In the genomic region with DNA sequence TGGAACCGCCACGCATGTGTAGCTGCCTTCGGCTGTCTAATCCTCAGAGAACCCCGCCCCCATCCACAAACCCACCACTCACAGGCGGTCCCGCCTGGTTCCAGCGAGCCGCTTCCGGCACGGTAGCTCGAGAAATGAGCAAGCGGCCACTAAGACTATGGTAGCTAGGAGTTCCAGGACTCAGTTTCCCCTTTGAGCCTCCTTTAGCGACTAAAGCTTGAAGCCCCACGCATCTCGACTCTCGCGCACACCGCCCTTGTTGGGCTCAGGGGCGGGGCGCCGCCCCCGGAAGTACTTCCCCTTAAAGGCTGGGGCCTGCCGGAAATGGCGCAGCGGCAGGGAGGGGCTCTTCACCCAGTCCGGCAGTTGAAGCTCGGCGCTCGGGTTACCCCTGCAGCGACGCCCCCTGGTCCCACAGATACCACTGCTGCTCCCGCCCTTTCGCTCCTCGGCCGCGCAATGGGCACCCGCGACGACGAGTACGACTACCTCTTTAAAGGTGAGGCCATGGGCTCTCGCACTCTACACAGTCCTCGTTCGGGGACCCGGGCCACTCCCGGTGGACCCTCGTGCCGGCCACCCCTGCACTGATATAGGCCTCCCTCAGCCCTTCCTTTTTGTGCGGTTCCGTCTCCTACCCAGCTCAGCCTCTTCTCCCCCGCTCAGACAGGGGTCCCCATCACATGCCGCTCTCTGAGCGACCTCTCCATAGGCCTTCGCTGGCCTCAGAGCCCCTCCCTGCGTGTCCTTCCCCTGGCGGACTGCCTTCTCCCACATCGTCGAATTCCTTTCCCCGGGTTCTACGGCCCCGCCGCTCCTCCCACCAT, we compare ENCODE assay signal across 1 cellular context.
TF ChIP-seq lines count a peak whose summit lies in the region.

A gene (plus strand): TSS at position 365 of the 827 bp plus-strand sequence. CDS start 95 bp downstream, at position 460.

TF ChIP-seq in HepG2, 621 proteins besides CTCF, POLR2A, EP300 and RAD21 (continued from another document and continues in another):
- TF ChIP-seq, protein P1, sequence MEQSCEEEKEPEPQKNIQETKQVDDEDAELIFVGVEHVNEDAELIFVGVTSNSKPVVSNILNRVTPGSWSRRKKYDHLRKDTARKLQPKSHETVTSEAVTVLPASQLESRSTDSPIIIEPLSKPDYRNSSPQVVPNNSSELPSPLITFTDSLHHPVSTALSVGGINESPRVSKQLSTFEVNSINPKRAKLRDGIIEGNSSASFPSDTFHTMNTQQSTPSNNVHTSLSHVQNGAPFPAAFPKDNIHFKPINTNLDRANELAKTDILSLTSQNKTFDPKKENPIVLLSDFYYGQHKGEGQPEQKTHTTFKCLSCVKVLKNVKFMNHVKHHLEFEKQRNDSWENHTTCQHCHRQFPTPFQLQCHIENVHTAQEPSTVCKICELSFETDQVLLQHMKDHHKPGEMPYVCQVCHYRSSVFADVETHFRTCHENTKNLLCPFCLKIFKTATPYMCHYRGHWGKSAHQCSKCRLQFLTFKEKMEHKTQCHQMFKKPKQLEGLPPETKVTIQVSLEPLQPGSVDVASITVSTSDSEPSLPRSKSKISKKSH (CRISPR knock-in tag; IDR thresholded peaks at IDR 0.05; ENCODE audit: borderline replicate concordance) = peak; percentile 61
- peak; percentile 79 for TF ChIP-seq SRSF1 (optimal IDR thresholded peaks at IDR 0.05; ENCODE audit: low read depth, low read length)
- TF ChIP-seq, protein P2, sequence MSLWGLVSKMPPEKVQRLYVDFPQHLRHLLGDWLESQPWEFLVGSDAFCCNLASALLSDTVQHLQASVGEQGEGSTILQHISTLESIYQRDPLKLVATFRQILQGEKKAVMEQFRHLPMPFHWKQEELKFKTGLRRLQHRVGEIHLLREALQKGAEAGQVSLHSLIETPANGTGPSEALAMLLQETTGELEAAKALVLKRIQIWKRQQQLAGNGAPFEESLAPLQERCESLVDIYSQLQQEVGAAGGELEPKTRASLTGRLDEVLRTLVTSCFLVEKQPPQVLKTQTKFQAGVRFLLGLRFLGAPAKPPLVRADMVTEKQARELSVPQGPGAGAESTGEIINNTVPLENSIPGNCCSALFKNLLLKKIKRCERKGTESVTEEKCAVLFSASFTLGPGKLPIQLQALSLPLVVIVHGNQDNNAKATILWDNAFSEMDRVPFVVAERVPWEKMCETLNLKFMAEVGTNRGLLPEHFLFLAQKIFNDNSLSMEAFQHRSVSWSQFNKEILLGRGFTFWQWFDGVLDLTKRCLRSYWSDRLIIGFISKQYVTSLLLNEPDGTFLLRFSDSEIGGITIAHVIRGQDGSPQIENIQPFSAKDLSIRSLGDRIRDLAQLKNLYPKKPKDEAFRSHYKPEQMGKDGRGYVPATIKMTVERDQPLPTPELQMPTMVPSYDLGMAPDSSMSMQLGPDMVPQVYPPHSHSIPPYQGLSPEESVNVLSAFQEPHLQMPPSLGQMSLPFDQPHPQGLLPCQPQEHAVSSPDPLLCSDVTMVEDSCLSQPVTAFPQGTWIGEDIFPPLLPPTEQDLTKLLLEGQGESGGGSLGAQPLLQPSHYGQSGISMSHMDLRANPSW (CRISPR knock-in tag; IDR thresholded peaks at IDR 0.05; ENCODE audit: borderline replicate concordance) = no peak; the same call in 1 of the 2 replicates
- 0 out of 2 replicates have a peak, but pooled peaks have one; percentile 80 for TF ChIP-seq ZNF136 (CRISPR knock-in tag; IDR thresholded peaks at IDR 0.05; ENCODE audit: low read depth)
- TF ChIP-seq NR1H2 (CRISPR knock-in tag; IDR thresholded peaks at IDR 0.05; ENCODE audit: borderline replicate concordance, low read depth) = no peak; the same call in 1 of the 2 replicates
- TF ChIP-seq, protein P3, sequence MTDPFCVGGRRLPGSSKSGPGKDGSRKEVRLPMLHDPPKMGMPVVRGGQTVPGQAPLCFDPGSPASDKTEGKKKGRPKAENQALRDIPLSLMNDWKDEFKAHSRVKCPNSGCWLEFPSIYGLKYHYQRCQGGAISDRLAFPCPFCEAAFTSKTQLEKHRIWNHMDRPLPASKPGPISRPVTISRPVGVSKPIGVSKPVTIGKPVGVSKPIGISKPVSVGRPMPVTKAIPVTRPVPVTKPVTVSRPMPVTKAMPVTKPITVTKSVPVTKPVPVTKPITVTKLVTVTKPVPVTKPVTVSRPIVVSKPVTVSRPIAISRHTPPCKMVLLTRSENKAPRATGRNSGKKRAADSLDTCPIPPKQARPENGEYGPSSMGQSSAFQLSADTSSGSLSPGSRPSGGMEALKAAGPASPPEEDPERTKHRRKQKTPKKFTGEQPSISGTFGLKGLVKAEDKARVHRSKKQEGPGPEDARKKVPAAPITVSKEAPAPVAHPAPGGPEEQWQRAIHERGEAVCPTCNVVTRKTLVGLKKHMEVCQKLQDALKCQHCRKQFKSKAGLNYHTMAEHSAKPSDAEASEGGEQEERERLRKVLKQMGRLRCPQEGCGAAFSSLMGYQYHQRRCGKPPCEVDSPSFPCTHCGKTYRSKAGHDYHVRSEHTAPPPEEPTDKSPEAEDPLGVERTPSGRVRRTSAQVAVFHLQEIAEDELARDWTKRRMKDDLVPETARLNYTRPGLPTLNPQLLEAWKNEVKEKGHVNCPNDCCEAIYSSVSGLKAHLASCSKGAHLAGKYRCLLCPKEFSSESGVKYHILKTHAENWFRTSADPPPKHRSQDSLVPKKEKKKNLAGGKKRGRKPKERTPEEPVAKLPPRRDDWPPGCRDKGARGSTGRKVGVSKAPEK (CRISPR knock-in tag; IDR thresholded peaks at IDR 0.05; ENCODE audit: borderline replicate concordance) = no peak
- TF ChIP-seq, protein P4, sequence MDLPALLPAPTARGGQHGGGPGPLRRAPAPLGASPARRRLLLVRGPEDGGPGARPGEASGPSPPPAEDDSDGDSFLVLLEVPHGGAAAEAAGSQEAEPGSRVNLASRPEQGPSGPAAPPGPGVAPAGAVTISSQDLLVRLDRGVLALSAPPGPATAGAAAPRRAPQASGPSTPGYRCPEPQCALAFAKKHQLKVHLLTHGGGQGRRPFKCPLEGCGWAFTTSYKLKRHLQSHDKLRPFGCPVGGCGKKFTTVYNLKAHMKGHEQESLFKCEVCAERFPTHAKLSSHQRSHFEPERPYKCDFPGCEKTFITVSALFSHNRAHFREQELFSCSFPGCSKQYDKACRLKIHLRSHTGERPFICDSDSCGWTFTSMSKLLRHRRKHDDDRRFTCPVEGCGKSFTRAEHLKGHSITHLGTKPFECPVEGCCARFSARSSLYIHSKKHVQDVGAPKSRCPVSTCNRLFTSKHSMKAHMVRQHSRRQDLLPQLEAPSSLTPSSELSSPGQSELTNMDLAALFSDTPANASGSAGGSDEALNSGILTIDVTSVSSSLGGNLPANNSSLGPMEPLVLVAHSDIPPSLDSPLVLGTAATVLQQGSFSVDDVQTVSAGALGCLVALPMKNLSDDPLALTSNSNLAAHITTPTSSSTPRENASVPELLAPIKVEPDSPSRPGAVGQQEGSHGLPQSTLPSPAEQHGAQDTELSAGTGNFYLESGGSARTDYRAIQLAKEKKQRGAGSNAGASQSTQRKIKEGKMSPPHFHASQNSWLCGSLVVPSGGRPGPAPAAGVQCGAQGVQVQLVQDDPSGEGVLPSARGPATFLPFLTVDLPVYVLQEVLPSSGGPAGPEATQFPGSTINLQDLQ (CRISPR knock-in tag; IDR thresholded peaks at IDR 0.05) = 0 out of 2 replicates have a peak, but pooled peaks have one; percentile 59
- TF ChIP-seq, protein P5, sequence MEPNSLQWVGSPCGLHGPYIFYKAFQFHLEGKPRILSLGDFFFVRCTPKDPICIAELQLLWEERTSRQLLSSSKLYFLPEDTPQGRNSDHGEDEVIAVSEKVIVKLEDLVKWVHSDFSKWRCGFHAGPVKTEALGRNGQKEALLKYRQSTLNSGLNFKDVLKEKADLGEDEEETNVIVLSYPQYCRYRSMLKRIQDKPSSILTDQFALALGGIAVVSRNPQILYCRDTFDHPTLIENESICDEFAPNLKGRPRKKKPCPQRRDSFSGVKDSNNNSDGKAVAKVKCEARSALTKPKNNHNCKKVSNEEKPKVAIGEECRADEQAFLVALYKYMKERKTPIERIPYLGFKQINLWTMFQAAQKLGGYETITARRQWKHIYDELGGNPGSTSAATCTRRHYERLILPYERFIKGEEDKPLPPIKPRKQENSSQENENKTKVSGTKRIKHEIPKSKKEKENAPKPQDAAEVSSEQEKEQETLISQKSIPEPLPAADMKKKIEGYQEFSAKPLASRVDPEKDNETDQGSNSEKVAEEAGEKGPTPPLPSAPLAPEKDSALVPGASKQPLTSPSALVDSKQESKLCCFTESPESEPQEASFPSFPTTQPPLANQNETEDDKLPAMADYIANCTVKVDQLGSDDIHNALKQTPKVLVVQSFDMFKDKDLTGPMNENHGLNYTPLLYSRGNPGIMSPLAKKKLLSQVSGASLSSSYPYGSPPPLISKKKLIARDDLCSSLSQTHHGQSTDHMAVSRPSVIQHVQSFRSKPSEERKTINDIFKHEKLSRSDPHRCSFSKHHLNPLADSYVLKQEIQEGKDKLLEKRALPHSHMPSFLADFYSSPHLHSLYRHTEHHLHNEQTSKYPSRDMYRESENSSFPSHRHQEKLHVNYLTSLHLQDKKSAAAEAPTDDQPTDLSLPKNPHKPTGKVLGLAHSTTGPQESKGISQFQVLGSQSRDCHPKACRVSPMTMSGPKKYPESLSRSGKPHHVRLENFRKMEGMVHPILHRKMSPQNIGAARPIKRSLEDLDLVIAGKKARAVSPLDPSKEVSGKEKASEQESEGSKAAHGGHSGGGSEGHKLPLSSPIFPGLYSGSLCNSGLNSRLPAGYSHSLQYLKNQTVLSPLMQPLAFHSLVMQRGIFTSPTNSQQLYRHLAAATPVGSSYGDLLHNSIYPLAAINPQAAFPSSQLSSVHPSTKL (CRISPR knock-in tag; IDR thresholded peaks at IDR 0.05) = 0 out of 2 replicates have a peak, but pooled peaks have one; percentile 6
- no peak for TF ChIP-seq PAF1 (CRISPR knock-in tag; IDR thresholded peaks at IDR 0.05)
- TF ChIP-seq ZNF556 (CRISPR knock-in tag; IDR thresholded peaks at IDR 0.05; ENCODE audit: borderline replicate concordance) = peak; percentile 24; the same call in 1 of the 2 replicates
- TF ChIP-seq DNMT1 (CRISPR knock-in tag; IDR thresholded peaks at IDR 0.05) = no peak
- TF ChIP-seq KLF9 (CRISPR knock-in tag; IDR thresholded peaks at IDR 0.05; ENCODE audit: low read depth) = peak; percentile 47; the same call in 1 of the 2 replicates
- TF ChIP-seq, protein P6, sequence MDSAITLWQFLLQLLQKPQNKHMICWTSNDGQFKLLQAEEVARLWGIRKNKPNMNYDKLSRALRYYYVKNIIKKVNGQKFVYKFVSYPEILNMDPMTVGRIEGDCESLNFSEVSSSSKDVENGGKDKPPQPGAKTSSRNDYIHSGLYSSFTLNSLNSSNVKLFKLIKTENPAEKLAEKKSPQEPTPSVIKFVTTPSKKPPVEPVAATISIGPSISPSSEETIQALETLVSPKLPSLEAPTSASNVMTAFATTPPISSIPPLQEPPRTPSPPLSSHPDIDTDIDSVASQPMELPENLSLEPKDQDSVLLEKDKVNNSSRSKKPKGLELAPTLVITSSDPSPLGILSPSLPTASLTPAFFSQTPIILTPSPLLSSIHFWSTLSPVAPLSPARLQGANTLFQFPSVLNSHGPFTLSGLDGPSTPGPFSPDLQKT (CRISPR knock-in tag; IDR thresholded peaks at IDR 0.05; ENCODE audit: borderline replicate concordance) = 0 out of 2 replicates have a peak, but pooled peaks have one; percentile 10
- TF ChIP-seq JDP2 (CRISPR knock-in tag; IDR thresholded peaks at IDR 0.05; ENCODE audit: borderline replicate concordance) = no peak
- no peak for TF ChIP-seq TCF7 (IDR thresholded peaks at IDR 0.05; ENCODE audit: low read depth)
- TF ChIP-seq, protein P7, sequence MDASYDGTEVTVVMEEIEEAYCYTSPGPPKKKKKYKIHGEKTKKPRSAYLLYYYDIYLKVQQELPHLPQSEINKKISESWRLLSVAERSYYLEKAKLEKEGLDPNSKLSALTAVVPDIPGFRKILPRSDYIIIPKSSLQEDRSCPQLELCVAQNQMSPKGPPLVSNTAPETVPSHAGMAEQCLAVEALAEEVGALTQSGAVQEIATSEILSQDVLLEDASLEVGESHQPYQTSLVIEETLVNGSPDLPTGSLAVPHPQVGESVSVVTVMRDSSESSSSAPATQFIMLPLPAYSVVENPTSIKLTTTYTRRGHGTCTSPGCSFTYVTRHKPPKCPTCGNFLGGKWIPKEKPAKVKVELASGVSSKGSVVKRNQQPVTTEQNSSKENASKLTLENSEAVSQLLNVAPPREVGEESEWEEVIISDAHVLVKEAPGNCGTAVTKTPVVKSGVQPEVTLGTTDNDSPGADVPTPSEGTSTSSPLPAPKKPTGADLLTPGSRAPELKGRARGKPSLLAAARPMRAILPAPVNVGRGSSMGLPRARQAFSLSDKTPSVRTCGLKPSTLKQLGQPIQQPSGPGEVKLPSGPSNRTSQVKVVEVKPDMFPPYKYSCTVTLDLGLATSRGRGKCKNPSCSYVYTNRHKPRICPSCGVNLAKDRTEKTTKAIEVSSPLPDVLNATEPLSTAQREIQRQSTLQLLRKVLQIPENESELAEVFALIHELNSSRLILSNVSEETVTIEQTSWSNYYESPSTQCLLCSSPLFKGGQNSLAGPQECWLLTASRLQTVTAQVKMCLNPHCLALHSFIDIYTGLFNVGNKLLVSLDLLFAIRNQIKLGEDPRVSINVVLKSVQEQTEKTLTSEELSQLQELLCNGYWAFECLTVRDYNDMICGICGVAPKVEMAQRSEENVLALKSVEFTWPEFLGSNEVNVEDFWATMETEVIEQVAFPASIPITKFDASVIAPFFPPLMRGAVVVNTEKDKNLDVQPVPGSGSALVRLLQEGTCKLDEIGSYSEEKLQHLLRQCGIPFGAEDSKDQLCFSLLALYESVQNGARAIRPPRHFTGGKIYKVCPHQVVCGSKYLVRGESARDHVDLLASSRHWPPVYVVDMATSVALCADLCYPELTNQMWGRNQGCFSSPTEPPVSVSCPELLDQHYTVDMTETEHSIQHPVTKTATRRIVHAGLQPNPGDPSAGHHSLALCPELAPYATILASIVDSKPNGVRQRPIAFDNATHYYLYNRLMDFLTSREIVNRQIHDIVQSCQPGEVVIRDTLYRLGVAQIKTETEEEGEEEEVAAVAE (CRISPR knock-in tag; IDR thresholded peaks at IDR 0.05; ENCODE audit: borderline replicate concordance) = no peak; the same call in 1 of the 2 replicates
- peak; percentile 48; the same call in 1 of the 2 replicates for TF ChIP-seq MEF2D (CRISPR knock-in tag; IDR thresholded peaks at IDR 0.05)
- TF ChIP-seq, protein P8, sequence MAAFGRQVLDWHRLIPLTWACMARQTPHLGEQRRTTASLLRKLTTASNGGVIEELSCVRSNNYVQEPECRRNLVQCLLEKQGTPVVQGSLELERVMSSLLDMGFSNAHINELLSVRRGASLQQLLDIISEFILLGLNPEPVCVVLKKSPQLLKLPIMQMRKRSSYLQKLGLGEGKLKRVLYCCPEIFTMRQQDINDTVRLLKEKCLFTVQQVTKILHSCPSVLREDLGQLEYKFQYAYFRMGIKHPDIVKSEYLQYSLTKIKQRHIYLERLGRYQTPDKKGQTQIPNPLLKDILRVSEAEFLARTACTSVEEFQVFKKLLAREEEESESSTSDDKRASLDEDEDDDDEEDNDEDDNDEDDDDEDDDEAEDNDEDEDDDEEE (CRISPR knock-in tag; IDR thresholded peaks at IDR 0.05) = peak; percentile 82
- TF ChIP-seq RARA (CRISPR knock-in tag; IDR thresholded peaks at IDR 0.05) = 0 out of 2 replicates have a peak, but pooled peaks have one; percentile 6
- no peak for TF ChIP-seq ZNF124 (CRISPR knock-in tag; IDR thresholded peaks at IDR 0.05)
- peak; percentile 49; the same call in 1 of the 2 replicates for TF ChIP-seq HCFC1 (IDR thresholded peaks at IDR 0.05; ENCODE audit: low read depth, low read length)
- peak; percentile 56; the same call in 1 of the 2 replicates for TF ChIP-seq REPIN1 (CRISPR knock-in tag; IDR thresholded peaks at IDR 0.05; ENCODE audit: borderline replicate concordance, low read depth)
- peak; percentile 76; the same call in 1 of the 2 replicates for TF ChIP-seq FOXJ3 (CRISPR knock-in tag; IDR thresholded peaks at IDR 0.05; ENCODE audit: borderline replicate concordance)
- TF ChIP-seq SAFB2 (CRISPR knock-in tag; IDR thresholded peaks at IDR 0.05; ENCODE audit: borderline replicate concordance, low read depth) = no peak; the same call in 1 of the 2 replicates
- TF ChIP-seq NR3C1 (CRISPR knock-in tag; IDR thresholded peaks at IDR 0.05) = no peak
- TF ChIP-seq ZNF121 (CRISPR knock-in tag; IDR thresholded peaks at IDR 0.05) = 0 out of 2 replicates have a peak, but pooled peaks have one; percentile 9
- peak; percentile 9; the same call in 1 of the 2 replicates for TF ChIP-seq RFX5 (IDR thresholded peaks at IDR 0.05; ENCODE audit: low read depth, low read length)
